In genomic region chr22:39773976-39774539, GRCh38 we compare ENCODE assay signal across 8 cellular contexts.
DNase-seq lines count a peak whose midpoint lies in the region; ATAC-seq and TF ChIP-seq lines count a peak whose summit lies in the region.

No MANE protein-coding gene starts in this region.

- H3K36me3 Mint-ChIP-seq in T-cell, result no peaks in the 10 kb centered on the region

- no peak overlapping the region for H3K27ac ChIP-seq in stomach

- CTCF ChIA-PET in T-cell (lab: Charles Lee), result no interaction called here

- peaks cover 30 to 46% (median 41%) of the 10 kb centered on the region in 3 donors for H3K4me1 Mint-ChIP-seq in T-cell

- TF ChIP-seq CTCF in epithelial cell of esophagus (IDR thresholded peaks at IDR 0.05; ENCODE audit: insufficient read depth, low read depth, low read length, missing control alignments) (no peak), stomach (IDR thresholded peaks at IDR 0.05) (no peak)

- 11 to 23% (median 17%) methylated on average over 4 of the region's 4 CpGs for WGBS in stomach, 5 donors

- POLR2A ChIA-PET in T-cell (lab: Charles Lee), result no interaction called here

- peaks cover 0 to 4% (median 4%) of the 10 kb centered on the region in 3 donors for H3K9me3 Mint-ChIP-seq in T-cell

- no peak for TF ChIP-seq EP300 in stomach (IDR thresholded peaks at IDR 0.05)

- peaks cover 0 to 9% (median 0%) of the 10 kb centered on the region in 3 donors for H3K27me3 ChIP-seq in stomach

- H3K4me3 ChIP-seq in epithelial cell of esophagus (ENCODE audit: low read length) (no peak overlapping the region), stomach (no peak overlapping the region)

- TF ChIP-seq POLR2A in stomach (IDR thresholded peaks at IDR 0.05), result no peak

- peak; percentile 0 for DNase-seq in A172 (ENCODE audit: low spot score)
- peak in 20 of 34 experiments; percentile 1 to 27 (median 8) for DNase-seq in T-cell
- DNase-seq in epithelial cell of esophagus (ENCODE audit: low read depth), result peak; percentile 2
- DNase-seq in NCI-H2227 treated with DMSO at 0.1 percent for 48 hours (lab: John Stamatoyannopoulos, UW), result no peak
- no peak for DNase-seq in stomach
- no peak for DNase-seq in NCI-H1048 (lab: John Stamatoyannopoulos, UW)

- H3K4me1 ChIP-seq in stomach, result no peaks in the 10 kb centered on the region

- H3K9me3 ChIP-seq in stomach, result peaks cover 0 to 13% (median 4%) of the 10 kb centered on the region in 4 donors

- intact Hi-C loops in stomach (cut with DNase I; ENCODE audit: low total_unique reads), result no loop called here

- peak overlapping the region in 2 of 3 donors; percentile 4 to 18 for H3K4me3 Mint-ChIP-seq in T-cell

- no peaks in the 10 kb centered on the region for H3K27me3 Mint-ChIP-seq in T-cell

- H3K36me3 ChIP-seq in stomach, result no peaks in the 10 kb centered on the region

- ATAC-seq in GM21381 (IDR thresholded peaks at IDR 0.05; ENCODE audit: unreplicated experiment) (peak; percentile 80), T-cell (replicated peaks in 1 of 4) (peak; percentile 78 to 96 (median 90)), HG03280 (IDR thresholded peaks at IDR 0.05; ENCODE audit: unreplicated experiment) (no peak)

- H3K27ac Mint-ChIP-seq in T-cell, result peak overlapping the region; percentile 63 to 80

Comparison
In these comparisons a context has a peak if more than half of its experiments do, and no peak if none do; other contexts are left out.
1. DNase-seq: peak in A172 (single experiment), T-cell (20 of 34) and epithelial cell of esophagus (single experiment); none in NCI-H2227 treated with DMSO at 0.1 percent for 48 hours (single experiment), stomach (single experiment) and NCI-H1048 (single experiment).